20 cellular contexts compared by ENCODE assay signal in genomic region chr1:47491341-47491753, GRCh38. TPM values are rescaled to one million over a fixed set of nuclear protein-coding genes. Genes with fewer than 3 reads are reported as not detected.
DNase-seq lines count a peak whose midpoint lies in the region; ATAC-seq and TF ChIP-seq lines count a peak whose summit lies in the region.
"Had no signal": no experiment of that assay in that cellular context is flagged by ENCODE, and none has a peak within 500 bp of the region (broad histone marks: within the 10 kb centered on the region; RNA-seq: fewer than 3 reads in every experiment).

No MANE protein-coding gene starts in this region.

- H3K4me3 ChIP-seq in NB4 (ENCODE audit: low read depth, low read length) (no peak overlapping the region), heart left ventricle (no peak overlapping the region)
- H3K4me3 ChIP-seq: HAP-1 had no signal

- DNase-seq in ELF-1 (ENCODE audit: low read depth, low spot score) (peak; percentile 42), NB4 (ENCODE audit: low read depth) (peak; percentile 20), heart left ventricle (peak in 2 of 5 donors; percentile 34 to 66), retina (peak; percentile 31), substantia nigra (lab: John Stamatoyannopoulos, UW) (no peak), iPS-NIHi11 (ENCODE audit: low spot score) (no peak)
- no peak for DNase-seq in activated CD4-positive, alpha-beta T cell treated with anti-CD3 and anti-CD28 coated beads for 4 hours
- DNase-seq in activated CD8-positive, alpha-beta memory T cell treated with anti-CD3 and anti-CD28 coated beads, Interleukin-2, amount 10 ng/mL, durations not matched to agents 7 days and 5 days, result no peak
- DNase-seq: Calu3; CD4-positive, alpha-beta T cell; DND-41; NCI-H146; NCI-H2081 treated with DMSO at 0.1 percent for 48 hours; NCI-H226; NCI-H774; SHP77 had no signal

- no peaks in the 10 kb centered on the region for H3K9me3 ChIP-seq in heart left ventricle
- H3K9me3 ChIP-seq: HAP-1 had no signal

- H3K27ac Mint-ChIP-seq in activated CD8-positive, alpha-beta memory T cell treated with anti-CD3 and anti-CD28 coated beads, Interleukin-2, amount 10 ng/mL, durations not matched to agents 7 days and 5 days, result no peak overlapping the region
- H3K27ac Mint-ChIP-seq: B cell; CD4-positive, alpha-beta T cell; IgD-negative memory B cell had no signal

- intact Hi-C loops in heart left ventricle (cut with DNase I), result no loop called here

- H3K4me3 Mint-ChIP-seq in activated CD8-positive, alpha-beta memory T cell treated with anti-CD3 and anti-CD28 coated beads, Interleukin-2, amount 10 ng/mL, durations not matched to agents 7 days and 5 days, result no peak overlapping the region
- H3K4me3 Mint-ChIP-seq: B cell; CD4-positive, alpha-beta T cell; IgD-negative memory B cell had no signal

- WGBS in heart left ventricle, 4 donors, result 26 to 43% (median 37%) methylated on average over 5 to 7 of the region's 7 CpGs

- peaks cover 28% of the 10 kb centered on the region for H3K27me3 Mint-ChIP-seq in activated CD8-positive, alpha-beta memory T cell treated with anti-CD3 and anti-CD28 coated beads, Interleukin-2, amount 10 ng/mL, durations not matched to agents 7 days and 5 days

- H3K4me1 Mint-ChIP-seq in activated CD8-positive, alpha-beta memory T cell treated with anti-CD3 and anti-CD28 coated beads, Interleukin-2, amount 10 ng/mL, durations not matched to agents 7 days and 5 days, result no peaks in the 10 kb centered on the region
- H3K4me1 Mint-ChIP-seq: B cell had no signal

- ATAC-seq in heart left ventricle, result peak; percentile 41 to 63 (median 52)
- no peak for ATAC-seq in activated CD8-positive, alpha-beta memory T cell treated with anti-CD3 and anti-CD28 coated beads, Interleukin-2, amount 10 ng/mL, durations not matched to agents 7 days and 5 days
- ATAC-seq: Panc1 had no signal

- no peaks in the 10 kb centered on the region for H3K9me3 Mint-ChIP-seq in activated CD8-positive, alpha-beta memory T cell treated with anti-CD3 and anti-CD28 coated beads, Interleukin-2, amount 10 ng/mL, durations not matched to agents 7 days and 5 days (ENCODE audit: low read depth)
- H3K9me3 Mint-ChIP-seq: CD4-positive, alpha-beta T cell had no signal

- CTCF ChIA-PET in activated CD8-positive, alpha-beta memory T cell treated with anti-CD3 and anti-CD28 coated beads, Interleukin-2, amount 10 ng/mL, durations not matched to agents 7 days and 5 days (lab: Charles Lee), result no interaction called here

- no peaks in the 10 kb centered on the region for H3K36me3 Mint-ChIP-seq in activated CD8-positive, alpha-beta memory T cell treated with anti-CD3 and anti-CD28 coated beads, Interleukin-2, amount 10 ng/mL, durations not matched to agents 7 days and 5 days

- TF ChIP-seq POLR2A in NB4 (IDR thresholded peaks at IDR 0.05; ENCODE audit: extremely low read depth, insufficient read length) (no peak), heart left ventricle (IDR thresholded peaks at IDR 0.05) (no peak)

- no peaks in the 10 kb centered on the region for H3K36me3 ChIP-seq in heart left ventricle
- H3K36me3 ChIP-seq: HAP-1 had no signal

- H3K4me1 ChIP-seq in heart left ventricle, result peaks cover 0 to 8% (median 0%) of the 10 kb centered on the region in 12 donors
- H3K4me1 ChIP-seq: HAP-1 had no signal

- peaks cover 0 to 25% (median 3%) of the 10 kb centered on the region in 9 donors for H3K27me3 ChIP-seq in heart left ventricle

- H3K27ac ChIP-seq in heart left ventricle, result no peak overlapping the region
- no peak overlapping the region for H3K27ac ChIP-seq in substantia nigra (ENCODE audit: low read depth, low read length, poor library complexity, severe bottlenecking)

- TF ChIP-seq CTCF in NB4 (IDR thresholded peaks at IDR 0.05; ENCODE audit: low read depth, low read length), result no peak
- TF ChIP-seq CTCF in heart left ventricle (IDR thresholded peaks at IDR 0.05), result no peak

RNA-seq across cellular contexts. Expression of gene FOXD2, which starts 53.5 kb away (rescaled TPM):
- under 1 TPM in 5 of 9 donors, not detected in 4; 0.05 to 0.14 (median 0.12) TPM for total RNA-seq in heart left ventricle
- polyA plus RNA-seq in heart left ventricle, result under 1 TPM; 0.01 to 0.04 TPM
- under 1 TPM; 0.23 to 0.53 TPM for total RNA-seq in activated CD8-positive, alpha-beta memory T cell treated with anti-CD3 and anti-CD28 coated beads, Interleukin-2, amount 10 ng/mL, durations not matched to agents 7 days and 5 days

Comparison
In these comparisons a context has a peak if more than half of its experiments do, and no peak if none do; other contexts are left out.
1. DNase-seq: peak in ELF-1 (single experiment), NB4 (single experiment) and retina (single experiment); none in substantia nigra (0 of 49), activated CD4-positive, alpha-beta T cell treated with anti-CD3 and anti-CD28 coated beads for 4 hours (0 of 2), iPS-NIHi11 (single experiment) and activated CD8-positive, alpha-beta memory T cell treated with anti-CD3 and anti-CD28 coated beads, Interleukin-2, amount 10 ng/mL, durations not matched to agents 7 days and 5 days (single experiment).